ENCODE assay signal across 28 cellular contexts in genomic region chr1:228781801-228782661, GRCh38. TPM values are rescaled to one million over a fixed set of nuclear protein-coding genes. Genes with fewer than 3 reads are reported as not detected.
DNase-seq lines count a peak whose midpoint lies in the region; ATAC-seq, FAIRE-seq and TF ChIP-seq lines count a peak whose summit lies in the region.
"Had no signal": no experiment of that assay in that cellular context is flagged by ENCODE, and none has a peak within 500 bp of the region (broad histone marks: within the 10 kb centered on the region; RNA-seq: fewer than 3 reads in every experiment).

No MANE protein-coding gene starts in this region.

- ATAC-seq in GM21717 (IDR thresholded peaks at IDR 0.05; ENCODE audit: unreplicated experiment) (no peak), GM21619 (IDR thresholded peaks at IDR 0.05; ENCODE audit: unreplicated experiment) (no peak)
- ATAC-seq: activated T-cell treated with anti-CD3 and anti-CD28 coated beads, Interleukin-2, amount 50 U/mL, for 4 hours; stimulated activated memory B cell treated with anti-CD40 and anti-IgM and Interleukin-4, amounts not matched to agents 10 μg/mL and 1 μg/mL and 100 μg/mL, for 72 hours had no signal

- POLR2A ChIA-PET in MCF 10A (lab: Yijun Ruan, JAX): interaction anchor here (0.7 to 1.1 kb wide), 3 partner anchors 18 to 195 kb away, joined by 3 to 5 read pairs (median 3); no protein-coding TSS in a partner anchor

- no peak overlapping the region for H3K9ac ChIP-seq in smooth muscle cell (ENCODE audit: low read depth)

- H2AFZ ChIP-seq in smooth muscle cell (ENCODE audit: low read depth): no peak overlapping the region

- H3K4me3 ChIP-seq in mesodermal cell (ENCODE audit: extremely low read depth, insufficient read depth, low read length, poor library complexity, severe bottlenecking) (no peak overlapping the region), smooth muscle cell (no peak overlapping the region)
- H3K4me3 ChIP-seq: esophagus muscularis mucosa, heart right ventricle, SJCRH30, upper lobe of left lung had no signal

- H3K4me1 ChIP-seq in mesodermal cell (ENCODE audit: control insufficient read depth, insufficient read depth, low read length, poor library complexity, severe bottlenecking) (peaks cover 7% of the 10 kb centered on the region), smooth muscle cell (ENCODE audit: low read depth) (peaks cover 11% of the 10 kb centered on the region)

- intact Hi-C loops in MCF 10A (cut with micrococcal nuclease): no loop called here

- H3K4me2 ChIP-seq in smooth muscle cell: no peak overlapping the region

- peak; percentile 24 for FAIRE-seq in GM18507 (lab: Jason Lieb, UNC)
- FAIRE-seq: kidney, RCC 7860 had no signal

- H3K4me3 Mint-ChIP-seq in MCF 10A (ENCODE audit: unreplicated experiment): no peak overlapping the region
- H3K4me3 Mint-ChIP-seq: activated B cell treated with CpG ODN at 0.5 μM for 24 hours; activated CD4-positive, alpha-beta T cell treated with anti-CD3 and anti-CD28 coated beads, Interleukin-2, amount 10 ng/mL, durations not matched to agents 7 days and 5 days; activated T-cell treated with anti-CD3 and anti-CD28 coated beads, Interleukin-2, amount 50 U/mL, for 4 hours; mesothelial cell of epicardium; naive B cell; stimulated activated memory B cell treated with anti-CD40 and anti-IgM and Interleukin-4, amounts not matched to agents 10 μg/mL and 1 μg/mL and 100 μg/mL, for 72 hours had no signal

- no peak overlapping the region for H3K27ac Mint-ChIP-seq in MCF 10A (ENCODE audit: low read depth, unreplicated experiment)
- H3K27ac Mint-ChIP-seq: activated B cell treated with CpG ODN at 0.5 μM for 24 hours; activated CD4-positive, alpha-beta T cell treated with anti-CD3 and anti-CD28 coated beads, Interleukin-2, amount 10 ng/mL, durations not matched to agents 7 days and 5 days; mesothelial cell of epicardium; naive B cell; stimulated activated memory B cell treated with anti-CD40 and anti-IgM and Interleukin-4, amounts not matched to agents 10 μg/mL and 1 μg/mL and 100 μg/mL, for 72 hours had no signal

- H3K79me2 ChIP-seq in smooth muscle cell (ENCODE audit: low read depth): no peaks in the 10 kb centered on the region

- H4K20me1 ChIP-seq in smooth muscle cell (ENCODE audit: low read depth): no peaks in the 10 kb centered on the region

- DNase-seq in GM18507 (ENCODE audit: extremely low spot score, insufficient read length, low read depth) (no peak), smooth muscle cell (lab: John Stamatoyannopoulos, UW; ENCODE audit: unreplicated experiment) (no peak), MCF 10A (ENCODE audit: unreplicated experiment) (no peak)
- no peak for DNase-seq in stimulated activated naive CD4-positive, alpha-beta T cell treated with Interleukin-2 at 50 U/mL for 16 hours (lab: John Stamatoyannopoulos, UW)
- DNase-seq: activated B cell treated with CpG ODN at 0.5 μM for 24 hours; activated CD4-positive, alpha-beta T cell treated with anti-CD3 and anti-CD28 coated beads, Interleukin-2, amount 10 ng/mL, durations not matched to agents 7 days and 5 days; activated gamma-delta T cell treated with Interleukin-2 at 50 U/mL for 16 hours; activated T-cell treated with anti-CD3 and anti-CD28 coated beads, Interleukin-2, amount 50 U/mL, for 4 hours; central memory CD4-positive, alpha-beta T cell; dermis blood vessel endothelial cell; GF-D8; H7; kidney; naive B cell; occipital lobe; substantia nigra had no signal

- H3K4me1 Mint-ChIP-seq in MCF 10A (ENCODE audit: insufficient read depth, unreplicated experiment): peaks cover 16% of the 10 kb centered on the region
- H3K4me1 Mint-ChIP-seq: activated B cell treated with CpG ODN at 0.5 μM for 24 hours; activated CD4-positive, alpha-beta T cell treated with anti-CD3 and anti-CD28 coated beads, Interleukin-2, amount 10 ng/mL, durations not matched to agents 7 days and 5 days; naive B cell; stimulated activated memory B cell treated with anti-CD40 and anti-IgM and Interleukin-4, amounts not matched to agents 10 μg/mL and 1 μg/mL and 100 μg/mL, for 72 hours had no signal

- no peaks in the 10 kb centered on the region for H3K36me3 Mint-ChIP-seq in MCF 10A (ENCODE audit: insufficient read depth, unreplicated experiment)
- H3K36me3 Mint-ChIP-seq: mesothelial cell of epicardium; naive B cell; stimulated activated memory B cell treated with anti-CD40 and anti-IgM and Interleukin-4, amounts not matched to agents 10 μg/mL and 1 μg/mL and 100 μg/mL, for 72 hours had no signal

- H3K9me3 Mint-ChIP-seq in MCF 10A (ENCODE audit: unreplicated experiment): no peaks in the 10 kb centered on the region
- H3K9me3 Mint-ChIP-seq: activated B cell treated with CpG ODN at 0.5 μM for 24 hours; activated CD4-positive, alpha-beta T cell treated with anti-CD3 and anti-CD28 coated beads, Interleukin-2, amount 10 ng/mL, durations not matched to agents 7 days and 5 days; activated T-cell treated with anti-CD3 and anti-CD28 coated beads, Interleukin-2, amount 50 U/mL, for 4 hours; naive B cell; stimulated activated memory B cell treated with anti-CD40 and anti-IgM and Interleukin-4, amounts not matched to agents 10 μg/mL and 1 μg/mL and 100 μg/mL, for 72 hours had no signal

- WGBS in mesodermal cell (ENCODE audit: insufficient coverage in 2 of 2), 2 experiments: 77 to 78% methylated on average over 5 to 9 of the region's 10 CpGs
- 52% methylated on average over 10 of the region's 10 CpGs for WGBS in smooth muscle cell (ENCODE audit: low lambda C conversion rate)

- BruUV-seq in MCF 10A (replicated peaks; lab: Mats Ljungman, UMichigan): no TSS peak

- H3K9me3 ChIP-seq in mesodermal cell (ENCODE audit: control insufficient read depth, low read length) (no peaks in the 10 kb centered on the region), smooth muscle cell (replicated peaks; ENCODE audit: low read depth) (no peaks in the 10 kb centered on the region)
- H3K9me3 ChIP-seq: esophagus muscularis mucosa, heart right ventricle, SJCRH30, upper lobe of left lung had no signal

- no peaks in the 10 kb centered on the region for H3K27me3 ChIP-seq in smooth muscle cell (ENCODE audit: low read depth)
- H3K27me3 ChIP-seq: esophagus muscularis mucosa, SJCRH30, upper lobe of left lung had no signal

- CTCF ChIA-PET in MCF 10A (lab: Yijun Ruan, JAX): interaction anchor here (0.7 to 0.9 kb wide), 3 partner anchors 27 to 1488 kb away, joined by 3 to 4 read pairs (median 3); no protein-coding TSS in a partner anchor

- no peaks in the 10 kb centered on the region for H3K27me3 Mint-ChIP-seq in MCF 10A (ENCODE audit: insufficient read depth, unreplicated experiment)
- H3K27me3 Mint-ChIP-seq: naive B cell had no signal

- H3K27ac ChIP-seq in VCaP (peak overlapping the region; percentile 48; the same call in 1 of the 2 replicates), mesodermal cell (ENCODE audit: low read depth, low read length, severe bottlenecking) (peak overlapping the region; percentile 30), smooth muscle cell (ENCODE audit: low read depth) (peak overlapping the region; percentile 51)
- H3K27ac ChIP-seq: esophagus muscularis mucosa, foreskin keratinocyte, SJCRH30, upper lobe of left lung had no signal

- H3K36me3 ChIP-seq in mesodermal cell (ENCODE audit: control insufficient read depth, insufficient read depth, low read length) (no peaks in the 10 kb centered on the region), smooth muscle cell (ENCODE audit: low read depth) (no peaks in the 10 kb centered on the region)
- H3K36me3 ChIP-seq: esophagus muscularis mucosa, heart right ventricle, SJCRH30, upper lobe of left lung had no signal

- peaks cover 20% of the 10 kb centered on the region for H3F3A ChIP-seq in smooth muscle cell (ENCODE audit: low read depth)

- no peak for TF ChIP-seq CTCF in VCaP (conservative IDR thresholded peaks at IDR 0.05)
- TF ChIP-seq CTCF in smooth muscle cell (IDR thresholded peaks at IDR 0.05; ENCODE audit: borderline replicate concordance, insufficient read depth, poor library complexity, severe bottlenecking): no peak
- no peak for TF ChIP-seq CTCF in MCF 10A (IDR thresholded peaks at IDR 0.05; ENCODE audit: unreplicated experiment)

RNA-seq across cellular contexts. Expression of gene RHOU, which starts 46.8 kb away (rescaled TPM):
- polyA plus RNA-seq in mesodermal cell (2013, experiment 1 of 2): 21.3 TPM
- 22.2 TPM for polyA plus RNA-seq in mesodermal cell (2013, experiment 2 of 2)
- 50.6 and 65.0 TPM in 2 replicates for total RNA-seq in smooth muscle cell
- 25.8 and 29.8 TPM in 2 replicates for polyA plus RNA-seq in smooth muscle cell
- 2.1 and 3.6 TPM in 2 replicates for total RNA-seq in MCF 10A (2022)

Comparison
In these comparisons a context has a peak if more than half of its experiments do, and no peak if none do; other contexts are left out.
1. RNA of gene RHOU, which starts 46.8 kb away (total RNA-seq): 50.6 to 65.0 TPM in smooth muscle cell; 2.1 to 3.6 TPM in MCF 10A; every median in the first group is over 10 times any median in the second.
2. Peak in every context shown above with its lines, with median percentiles within 50 percentile points of each other: H3K27ac ChIP-seq.